Comparison of ENCODE assay signal across 1 cellular context in the genomic region with DNA sequence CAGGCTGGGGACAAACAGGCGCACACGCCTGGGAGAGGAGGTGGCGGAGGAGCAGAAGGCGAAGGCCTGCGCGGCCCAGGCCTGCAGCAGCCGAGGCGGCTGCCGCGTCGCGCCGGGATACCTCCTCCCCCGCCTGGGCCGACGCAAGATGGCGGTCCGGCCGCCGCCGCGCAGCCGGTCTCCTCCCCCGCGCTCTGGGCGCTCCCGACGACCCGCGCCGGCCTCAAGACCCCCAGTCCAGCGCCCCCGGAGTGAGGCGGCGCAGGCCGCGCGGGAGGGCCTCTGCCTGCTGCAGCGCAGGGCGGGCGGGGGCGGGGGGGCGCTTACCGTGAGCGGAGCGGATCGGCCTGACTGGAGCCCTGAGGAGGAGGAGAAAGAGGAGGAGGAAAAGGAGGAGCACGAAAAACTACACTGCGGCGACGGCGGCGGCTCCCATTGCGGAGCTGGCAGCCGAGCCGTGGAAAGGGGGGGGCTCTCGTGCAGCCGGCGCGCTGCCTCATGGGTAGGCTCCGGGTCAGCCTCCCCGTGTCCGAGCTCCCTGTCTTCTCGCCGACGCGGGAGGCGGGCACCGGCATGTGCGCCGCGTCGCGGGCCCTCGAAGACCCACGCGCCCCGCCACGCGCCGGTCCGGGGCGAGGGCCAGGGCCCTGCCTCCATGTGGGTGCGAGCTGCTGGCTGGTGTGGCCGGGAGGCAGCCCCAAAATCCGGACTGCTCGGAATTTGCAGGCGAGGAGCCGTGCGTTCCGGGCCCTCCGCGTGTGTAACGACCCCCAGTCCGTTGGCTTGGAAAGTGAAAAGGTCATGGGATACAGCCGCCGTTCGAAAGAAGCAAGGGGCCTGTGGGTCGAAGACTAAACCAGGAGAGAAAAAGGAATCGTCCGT.
TF ChIP-seq lines count a peak whose summit lies in the region.

A gene with protein sequence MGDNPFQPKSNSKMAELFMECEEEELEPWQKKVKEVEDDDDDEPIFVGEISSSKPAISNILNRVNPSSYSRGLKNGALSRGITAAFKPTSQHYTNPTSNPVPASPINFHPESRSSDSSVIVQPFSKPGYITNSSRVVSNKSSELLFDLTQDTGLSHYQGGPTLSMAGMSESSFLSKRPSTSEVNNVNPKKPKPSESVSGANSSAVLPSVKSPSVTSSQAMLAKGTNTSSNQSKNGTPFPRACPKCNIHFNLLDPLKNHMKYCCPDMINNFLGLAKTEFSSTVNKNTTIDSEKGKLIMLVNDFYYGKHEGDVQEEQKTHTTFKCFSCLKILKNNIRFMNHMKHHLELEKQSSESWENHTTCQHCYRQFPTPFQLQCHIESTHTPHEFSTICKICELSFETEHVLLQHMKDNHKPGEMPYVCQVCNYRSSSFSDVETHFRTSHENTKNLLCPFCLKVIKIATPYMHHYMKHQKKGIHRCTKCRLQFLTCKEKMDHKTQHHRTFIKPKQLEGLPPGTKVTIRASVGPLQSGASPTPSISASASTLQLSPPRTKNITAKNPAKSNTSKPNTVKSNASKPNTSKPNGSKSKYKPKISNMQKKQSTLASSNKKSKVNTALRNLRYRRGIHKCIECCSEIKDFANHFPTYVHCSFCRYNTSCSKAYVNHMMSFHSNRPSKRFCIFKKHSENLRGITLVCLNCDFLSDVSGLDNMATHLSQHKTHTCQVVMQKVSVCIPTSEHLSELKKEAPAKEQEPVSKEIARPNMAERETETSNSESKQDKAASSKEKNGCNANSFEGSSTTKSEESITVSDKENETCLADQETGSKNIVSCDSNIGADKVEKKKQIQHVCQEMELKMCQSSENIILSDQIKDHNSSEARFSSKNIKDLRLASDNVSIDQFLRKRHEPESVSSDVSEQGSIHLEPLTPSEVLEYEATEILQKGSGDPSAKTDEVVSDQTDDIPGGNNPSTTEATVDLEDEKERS (minus strand): TSS at position 379 of the 882 bp plus-strand sequence. CDS start 26,400 bp downstream, outside the sequence.

TF ChIP-seq in endothelial cell of umbilical vein, 7 proteins besides CTCF, POLR2A, EP300 and RAD21 (continued from another document):
- TF ChIP-seq FOS (IDR thresholded peaks at IDR 0.05; ENCODE audit: borderline replicate concordance, insufficient read depth, low read length) (peak; percentile 18), JUN (IDR thresholded peaks at IDR 0.05; ENCODE audit: borderline replicate concordance, insufficient read depth, insufficient read length, low read depth) (no peak), MYC (IDR thresholded peaks at IDR 0.05; ENCODE audit: low read depth, low read length) (no peak)
- TF ChIP-seq, protein P1, sequence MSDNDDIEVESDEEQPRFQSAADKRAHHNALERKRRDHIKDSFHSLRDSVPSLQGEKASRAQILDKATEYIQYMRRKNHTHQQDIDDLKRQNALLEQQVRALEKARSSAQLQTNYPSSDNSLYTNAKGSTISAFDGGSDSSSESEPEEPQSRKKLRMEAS (IDR thresholded peaks at IDR 0.05; ENCODE audit: insufficient read depth, insufficient read length), result peak; percentile 88
